Comparison of ENCODE assay signal across 19 cellular contexts in genomic region chr7:13091974-13092707, GRCh38.
"Had no signal": no experiment of that assay in that cellular context is flagged by ENCODE, and none has a peak within 500 bp of the region (broad histone marks: within the 10 kb centered on the region; RNA-seq: fewer than 3 reads in every experiment).

No MANE protein-coding gene starts in this region.

- H3K27me3 ChIP-seq: foreskin keratinocyte, left lung, neural progenitor cell had no signal

- DNase-seq: activated CD4-positive, alpha-beta T cell treated with anti-CD3 and anti-CD28 coated beads, Interleukin-2, amount 10 ng/mL, durations not matched to agents 7 days and 5 days; activated CD4-positive, CD25-positive, alpha-beta regulatory T cell treated with anti-CD3 and anti-CD28 coated beads, Interleukin-2, amount 50 U/mL, for 72 hours; activated CD8-positive, alpha-beta memory T cell treated with anti-CD3 and anti-CD28 coated beads, Interleukin-2, amount 10 ng/mL, durations not matched to agents 7 days and 5 days; activated CD8-positive, alpha-beta T cell treated with anti-CD3 and anti-CD28 coated beads for 36 hours; activated gamma-delta T cell treated with Interleukin-2 at 50 U/mL for 16 hours; activated T-cell treated with anti-CD3 and anti-CD28 coated beads for 4 hours; aorta; central memory CD4-positive, alpha-beta T cell; foreskin keratinocyte; left lung; naive thymus-derived CD8-positive, alpha-beta T cell; retina; stimulated activated CD4-positive, alpha-beta T cell treated with anti-CD3 and anti-CD28 coated beads, Interleukin-4, amount 100 ng/mL, for 24 hours; stimulated activated naive CD4-positive, alpha-beta T cell treated with Interleukin-2 at 50 U/mL for 16 hours; WERI-Rb-1 had no signal

- H3K27ac ChIP-seq: epithelial cell of prostate, foreskin keratinocyte, left lung, neural progenitor cell, thoracic aorta, WERI-Rb-1 had no signal

- H3K36me3 ChIP-seq: left lung, neural progenitor cell, thoracic aorta, WERI-Rb-1 had no signal

- ATAC-seq: activated CD8-positive, alpha-beta memory T cell treated with anti-CD3 and anti-CD28 coated beads, Interleukin-2, amount 10 ng/mL, durations not matched to agents 7 days and 5 days; activated CD8-positive, alpha-beta T cell treated with anti-CD3 and anti-CD28 coated beads for 36 hours; foreskin keratinocyte; left lung; naive thymus-derived CD8-positive, alpha-beta T cell had no signal

- H3K4me3 ChIP-seq: left lung, lung, neural progenitor cell, thoracic aorta had no signal
